ENCODE assay signal across 8 cellular contexts in the genomic region with DNA sequence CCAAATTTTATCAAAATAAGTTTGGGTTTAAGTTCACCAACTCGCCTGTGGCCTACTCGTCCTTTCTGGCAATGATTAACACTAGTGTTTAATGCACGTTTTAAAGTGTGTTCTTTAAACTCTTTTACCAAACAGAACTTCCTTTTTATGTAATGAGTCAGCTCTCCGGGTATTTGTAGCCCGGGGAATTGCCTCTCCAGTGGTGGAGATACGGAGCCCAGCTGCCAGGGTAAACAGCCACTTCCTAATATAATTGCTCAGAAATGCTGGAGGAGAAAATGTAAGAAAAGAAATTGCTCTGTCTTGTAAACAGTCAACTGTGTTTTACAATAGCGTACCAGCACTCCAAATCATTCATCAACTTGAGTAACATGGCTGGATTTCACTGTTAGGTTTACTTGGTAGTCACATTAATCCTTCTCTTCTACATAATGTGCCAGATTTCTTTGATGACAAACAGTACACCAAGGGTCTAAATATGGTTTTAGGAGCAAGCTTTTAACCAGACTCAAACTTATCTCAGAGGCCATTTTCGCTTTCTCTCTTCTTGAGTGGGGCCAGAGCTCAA.
DNase-seq lines count a peak whose midpoint lies in the region; ATAC-seq lines count a peak whose summit lies in the region.

No MANE protein-coding gene starts in this region.

- H3K9me3 Mint-ChIP-seq in activated naive CD4-positive, alpha-beta T cell treated with anti-CD3 and anti-CD28 coated beads for 36 hours: no peaks in the 10 kb centered on the region
- H3K9me3 Mint-ChIP-seq in activated T-helper 1 cell treated with anti-CD3 and anti-CD28 coated beads, Interleukin-12 subunit alpha, Interleukin-12 subunit beta, Interleukin-2, Interleukin-4 antibody, amounts not matched to agents 30 ng/mL and 10 ng/mL and 1 ng/mL, durations not matched to agents 14 hours and 24 hours and 36 hours: no peaks in the 10 kb centered on the region

- ATAC-seq in HG02571 (IDR thresholded peaks at IDR 0.05; ENCODE audit: unreplicated experiment) (peak; percentile 75), sciatic nerve (peak; percentile 91)

- H3K4me3 Mint-ChIP-seq in activated naive CD4-positive, alpha-beta T cell treated with anti-CD3 and anti-CD28 coated beads for 36 hours: no peak overlapping the region
- peak overlapping the region; percentile 51 for H3K4me3 Mint-ChIP-seq in activated T-helper 1 cell treated with anti-CD3 and anti-CD28 coated beads, Interleukin-12 subunit alpha, Interleukin-12 subunit beta, Interleukin-2, Interleukin-4 antibody, amounts not matched to agents 30 ng/mL and 10 ng/mL and 1 ng/mL, durations not matched to agents 14 hours and 24 hours and 36 hours

- no peaks in the 10 kb centered on the region for H3K36me3 Mint-ChIP-seq in activated naive CD4-positive, alpha-beta T cell treated with anti-CD3 and anti-CD28 coated beads for 36 hours (ENCODE audit: low read depth)
- H3K36me3 Mint-ChIP-seq in activated T-helper 1 cell treated with anti-CD3 and anti-CD28 coated beads, Interleukin-12 subunit alpha, Interleukin-12 subunit beta, Interleukin-2, Interleukin-4 antibody, amounts not matched to agents 30 ng/mL and 10 ng/mL and 1 ng/mL, durations not matched to agents 14 hours and 24 hours and 36 hours (ENCODE audit: low read depth): peaks cover 7% of the 10 kb centered on the region

- CTCF ChIA-PET in activated naive CD4-positive, alpha-beta T cell treated with anti-CD3 and anti-CD28 coated beads for 36 hours (lab: Charles Lee): interaction anchor here (1.1 kb wide), 1 partner anchor 14 kb away, joined by 3 read pairs; no protein-coding TSS in a partner anchor

- H3K27ac Mint-ChIP-seq in activated naive CD4-positive, alpha-beta T cell treated with anti-CD3 and anti-CD28 coated beads for 36 hours: peak overlapping the region; percentile 54
- peak overlapping the region; percentile 65 for H3K27ac Mint-ChIP-seq in activated T-helper 1 cell treated with anti-CD3 and anti-CD28 coated beads, Interleukin-12 subunit alpha, Interleukin-12 subunit beta, Interleukin-2, Interleukin-4 antibody, amounts not matched to agents 30 ng/mL and 10 ng/mL and 1 ng/mL, durations not matched to agents 14 hours and 24 hours and 36 hours

- peaks cover 19% of the 10 kb centered on the region for H3K4me1 Mint-ChIP-seq in activated naive CD4-positive, alpha-beta T cell treated with anti-CD3 and anti-CD28 coated beads for 36 hours (ENCODE audit: low read depth)
- H3K4me1 Mint-ChIP-seq in activated T-helper 1 cell treated with anti-CD3 and anti-CD28 coated beads, Interleukin-12 subunit alpha, Interleukin-12 subunit beta, Interleukin-2, Interleukin-4 antibody, amounts not matched to agents 30 ng/mL and 10 ng/mL and 1 ng/mL, durations not matched to agents 14 hours and 24 hours and 36 hours (ENCODE audit: low read depth): peaks cover 42% of the 10 kb centered on the region

- intact Hi-C loops in activated naive CD4-positive, alpha-beta T cell treated with anti-CD3 and anti-CD28 coated beads for 36 hours (cut with micrococcal nuclease): no loop called here
- intact Hi-C loops in activated T-helper 1 cell treated with anti-CD3 and anti-CD28 coated beads, Interleukin-12 subunit alpha, Interleukin-12 subunit beta, Interleukin-2, Interleukin-4 antibody, amounts not matched to agents 30 ng/mL and 10 ng/mL and 1 ng/mL, durations not matched to agents 14 hours and 24 hours and 36 hours (cut with micrococcal nuclease): loop anchor here (5.0 kb wide), 1 partner anchor 134 kb away; no protein-coding TSS in a partner anchor
- intact Hi-C loops in cardiac septum (cut with DNase I) (loop anchor here (2.0 to 5.0 kb wide), 3 partner anchors 43 to 91 kb away; no protein-coding TSS in a partner anchor), sciatic nerve (cut with DNase I) (no loop called here)

- no peaks in the 10 kb centered on the region for H3K27me3 Mint-ChIP-seq in activated naive CD4-positive, alpha-beta T cell treated with anti-CD3 and anti-CD28 coated beads for 36 hours (ENCODE audit: low read depth)
- H3K27me3 Mint-ChIP-seq in activated T-helper 1 cell treated with anti-CD3 and anti-CD28 coated beads, Interleukin-12 subunit alpha, Interleukin-12 subunit beta, Interleukin-2, Interleukin-4 antibody, amounts not matched to agents 30 ng/mL and 10 ng/mL and 1 ng/mL, durations not matched to agents 14 hours and 24 hours and 36 hours (ENCODE audit: insufficient read depth): no peaks in the 10 kb centered on the region

- peak; percentile 21 for DNase-seq in activated naive CD4-positive, alpha-beta T cell treated with anti-CD3 and anti-CD28 coated beads for 36 hours
- no peak for DNase-seq in activated naive CD4-positive, alpha-beta T cell (lab: John Stamatoyannopoulos, UW)
- DNase-seq in NCI-H1092 (lab: John Stamatoyannopoulos, UW) (peak; percentile 29), cardiac septum (ENCODE audit: low spot score) (peak; percentile 83), sciatic nerve (ENCODE audit: low spot score) (peak; percentile 65)
- no peak for DNase-seq in activated T-helper 1 cell treated with anti-CD3 and anti-CD28 coated beads, Interleukin-12 subunit alpha, Interleukin-12 subunit beta, Interleukin-2, Interleukin-4 antibody, amounts not matched to agents 30 ng/mL and 10 ng/mL and 1 ng/mL, durations not matched to agents 14 hours and 24 hours and 36 hours (ENCODE audit: low spot score)
- no peak for DNase-seq in activated CD4-positive, alpha-beta T cell treated with anti-CD3 and anti-CD28 coated beads, Interleukin-2, amount 50 U/mL, for 48 hours

Comparison
In these comparisons a context has a peak if more than half of its experiments do, and no peak if none do; other contexts are left out.
1. DNase-seq: peak in activated naive CD4-positive, alpha-beta T cell treated with anti-CD3 and anti-CD28 coated beads for 36 hours (single experiment), NCI-H1092 (single experiment), cardiac septum (single experiment) and sciatic nerve (single experiment); none in activated naive CD4-positive, alpha-beta T cell (0 of 4), activated T-helper 1 cell treated with anti-CD3 and anti-CD28 coated beads, Interleukin-12 subunit alpha, Interleukin-12 subunit beta, Interleukin-2, Interleukin-4 antibody, amounts not matched to agents 30 ng/mL and 10 ng/mL and 1 ng/mL, durations not matched to agents 14 hours and 24 hours and 36 hours (single experiment) and activated CD4-positive, alpha-beta T cell treated with anti-CD3 and anti-CD28 coated beads, Interleukin-2, amount 50 U/mL, for 48 hours (0 of 2).
2. intact Hi-C loops: an anchor here in activated T-helper 1 cell treated with anti-CD3 and anti-CD28 coated beads, Interleukin-12 subunit alpha, Interleukin-12 subunit beta, Interleukin-2, Interleukin-4 antibody, amounts not matched to agents 30 ng/mL and 10 ng/mL and 1 ng/mL, durations not matched to agents 14 hours and 24 hours and 36 hours (5.0 kb wide) and cardiac septum (2.0 to 5.0 kb wide); none called in activated naive CD4-positive, alpha-beta T cell treated with anti-CD3 and anti-CD28 coated beads for 36 hours and sciatic nerve.